Comparison of ENCODE assay signal across 8 cellular contexts in genomic region chr3:122564155-122564912, GRCh38.
A peak's percentile ranks its signal among the peaks of the same experiment; 100 is the strongest.
DNase-seq lines count a peak whose midpoint lies in the region; ATAC-seq lines count a peak whose summit lies in the region.

DTX3L (plus strand) TSS chr3:122564338; CDS start chr3:122564427, 89 bp downstream.
PARP9 (minus strand) TSS chr3:122564300; CDS start chr3:122559620, 4,680 bp downstream.

- peaks cover 43% of the 10 kb centered on the region for H3K36me3 ChIP-seq in ACC112 (ENCODE audit: insufficient read depth, low read length)

- peak within 1 kb of the TSS; percentile 82 for H3K27ac ChIP-seq in ACC112 (ENCODE audit: low read depth, low read length)
- peak within 1 kb of the TSS; percentile 67 for H3K27ac ChIP-seq in cingulate gyrus (ENCODE audit: low read depth, low read length)

- peaks cover 91% of the 10 kb centered on the region for H3K79me2 ChIP-seq in ACC112 (ENCODE audit: control insufficient read depth, insufficient read depth, low read length, unreplicated experiment)

- ATAC-seq in GM18873 (IDR thresholded peaks at IDR 0.05; ENCODE audit: low FRiP score, unreplicated experiment) (peak; percentile 56), HG03135 (IDR thresholded peaks at IDR 0.05; ENCODE audit: unreplicated experiment) (peak; percentile 70)

- no peaks in the 10 kb centered on the region for H3K27me3 ChIP-seq in ACC112 (ENCODE audit: insufficient read depth, low read length)

- H3K4me3 ChIP-seq in ACC112 (ENCODE audit: low read depth, low read length), result peak within 1 kb of the TSS; percentile 83

- peak; percentile 57 for DNase-seq in NCI-H345 (lab: John Stamatoyannopoulos, UW)
- DNase-seq in activated CD4-positive, alpha-beta T cell treated with anti-CD3 and anti-CD28 coated beads for 4 hours, result peak; percentile 85
- DNase-seq in kidney tubule cell (ENCODE audit: low spot score), result peak; percentile 85
- peak; percentile 31 to 49 for DNase-seq in stimulated activated CD4-positive, alpha-beta T cell treated with anti-CD3 and anti-CD28 coated beads, Interleukin-1b, Interleukin-23, amount 100 ng/mL, for 1 hour (ENCODE audit: low read depth in 2 of 2)

- H3K4me1 ChIP-seq in ACC112 (ENCODE audit: control insufficient read depth, insufficient read depth, low read length, unreplicated experiment), result peaks cover 50% of the 10 kb centered on the region

- H2AFZ ChIP-seq in ACC112 (ENCODE audit: low read length, unreplicated experiment), result peak within 1 kb of the TSS; percentile 51

Comparison
In these comparisons a context has a peak if more than half of its experiments do, and no peak if none do; other contexts are left out.
1. Peak in every context shown above with its lines: DNase-seq, ATAC-seq, H3K4me3 ChIP-seq and H3K27ac ChIP-seq.